12 cellular contexts compared by ENCODE assay signal in genomic region chr14:77086017-77086727, GRCh38. TPM values are rescaled to one million over a fixed set of nuclear protein-coding genes. Genes with fewer than 3 reads are reported as not detected.
DNase-seq lines count a peak whose midpoint lies in the region; ATAC-seq, FAIRE-seq and TF ChIP-seq lines count a peak whose summit lies in the region.
"Had no signal": no experiment of that assay in that cellular context is flagged by ENCODE, and none has a peak within 500 bp of the region (broad histone marks: within the 10 kb centered on the region; RNA-seq: fewer than 3 reads in every experiment).

No MANE protein-coding gene starts in this region.

- no peak overlapping the region for H2AFZ ChIP-seq in H1 (ENCODE audit: low read length)

- TF ChIP-seq RAD21 in H1 (IDR thresholded peaks at IDR 0.05 in 1 of 2, conservative IDR thresholded peaks at IDR 0.05 in 1 of 2; ENCODE audit: low read depth in 2 of 2, low read length in 2 of 2), result no peak

- H3K9ac ChIP-seq in HUES48 (ENCODE audit: low read depth, low read length) (peak overlapping the region; percentile 16; the same call in 1 of the 2 replicates), H1 (replicated peaks in 1 of 4; ENCODE audit: extremely low read depth in 1 of 4, low read depth in 3 of 4, low read length in 3 of 4) (no peak overlapping the region; a peak in 1 of 7 replicates)
- H3K9ac ChIP-seq: KMS-11 had no signal

- peaks cover 0 to 7% (median 5%) of the 10 kb centered on the region in 11 donors for H3K9me3 ChIP-seq in heart right ventricle
- H3K9me3 ChIP-seq in HUES48 (ENCODE audit: control insufficient read depth, insufficient read depth, low read length), result no peaks in the 10 kb centered on the region
- peaks cover 3% of the 10 kb centered on the region in 2 experiments; a peak in 2 of 4 replicates for H3K9me3 ChIP-seq in H1 (ENCODE audit: insufficient read depth in 2 of 2, low read depth in 1 of 2, low read length in 1 of 2)
- no peaks in the 10 kb centered on the region for H3K9me3 ChIP-seq in upper lobe of right lung

- H3K79me1 ChIP-seq in H1 (ENCODE audit: low read depth, low read length), result no peaks in the 10 kb centered on the region

- peak in 1 of 2 experiments; percentile 90; a peak in 2 of 3 replicates for TF ChIP-seq EP300 in H1 (IDR thresholded peaks at IDR 0.05; ENCODE audit: borderline replicate concordance in 1 of 2, low read depth in 2 of 2, low read length in 2 of 2)

- peaks cover 0 to 13% (median 0%) of the 10 kb centered on the region in 9 donors for H3K4me1 ChIP-seq in heart right ventricle
- H3K4me1 ChIP-seq in HUES48 (ENCODE audit: control insufficient read depth, insufficient read depth, low read length), result peaks cover 37% of the 10 kb centered on the region
- H3K4me1 ChIP-seq in H1 (replicated peaks in 1 of 4; ENCODE audit: control insufficient read depth in 3 of 4, insufficient read depth in 4 of 4, low read length in 3 of 4), result peaks cover 10 to 30% (median 19%) of the 10 kb centered on the region in 4 experiments
- H3K4me1 ChIP-seq in upper lobe of right lung, result no peaks in the 10 kb centered on the region

- no peaks in the 10 kb centered on the region for H3K36me3 ChIP-seq in heart right ventricle
- no peaks in the 10 kb centered on the region for H3K36me3 ChIP-seq in HUES48 (ENCODE audit: control insufficient read depth, insufficient read depth, low read length)
- H3K36me3 ChIP-seq in H1 (ENCODE audit: control insufficient read depth in 2 of 4, insufficient read depth in 4 of 4, low read length in 3 of 4), result no peaks in the 10 kb centered on the region
- no peaks in the 10 kb centered on the region for H3K36me3 ChIP-seq in upper lobe of right lung

- CTCF ChIA-PET in H1 (lab: Charles Lee; ENCODE audit: partially characterized antibody), result interaction anchor here (0.7 to 56.8 kb wide), 15 partner anchors 9 to 301 kb away, joined by 3 to 1490 read pairs (median 4); partner anchors contain the start of gene ZDHHC22

- intact Hi-C loops in left ventricle myocardium superior (cut with micrococcal nuclease), result no loop called here
- intact Hi-C loops in heart right ventricle (cut with DNase I), result no loop called here
- intact Hi-C loops in upper lobe of right lung (cut with DNase I), result no loop called here

- no peak overlapping the region for H3K23ac ChIP-seq in H1 (ENCODE audit: insufficient read length)

- no peaks in the 10 kb centered on the region for H3K79me2 ChIP-seq in H1 (ENCODE audit: control insufficient read depth in 1 of 2, insufficient read depth in 2 of 2, low read length in 2 of 2)

- H3K4me3 ChIP-seq in heart right ventricle (no peak overlapping the region), HUES48 (ENCODE audit: low read depth, low read length) (no peak overlapping the region), H1 (ENCODE audit: extremely low read depth in 1 of 4, insufficient read depth in 2 of 4, low read depth in 3 of 4, low read length in 4 of 4) (no peak overlapping the region), upper lobe of right lung (no peak overlapping the region)

- H2BK12ac ChIP-seq in H1 (ENCODE audit: low read depth, low read length), result peak overlapping the region; percentile 99; the same call in 1 of the 2 replicates

- no peak overlapping the region for H2BK15ac ChIP-seq in H1 (ENCODE audit: low read length)

- H4K5ac ChIP-seq in H1 (ENCODE audit: insufficient read length, low read depth, low read length), result no peak overlapping the region

- ATAC-seq in left ventricle myocardium superior (peak; percentile 48), heart right ventricle (no peak), upper lobe of right lung (peak; percentile 71)

- H3K27me3 ChIP-seq in heart right ventricle (no peaks in the 10 kb centered on the region), HUES48 (ENCODE audit: control insufficient read depth, insufficient read depth, low read length) (no peaks in the 10 kb centered on the region), H1 (replicated peaks in 1 of 4; ENCODE audit: control insufficient read depth in 3 of 4, extremely low read depth in 1 of 4, insufficient read depth in 3 of 4, low read length in 3 of 4) (no peaks in the 10 kb centered on the region), upper lobe of right lung (no peaks in the 10 kb centered on the region)

- POLR2A ChIA-PET in H1 (lab: Charles Lee; ENCODE audit: partially characterized antibody), result interaction anchor here (0.6 to 5.7 kb wide), 21 partner anchors 9 to 234 kb away, joined by 3 to 45 read pairs (median 3); partner anchors contain the start of genes CIPC and IRF2BPL

- no peak overlapping the region for H2BK120ac ChIP-seq in H1 (replicated peaks; ENCODE audit: low read depth, low read length)

- 0 out of 4 replicates have a peak overlapping the region, but pooled peaks of 1 of the 2 experiments have one; percentile 23 for H3K4me2 ChIP-seq in H1 (ENCODE audit: insufficient read depth in 1 of 2, low read depth in 2 of 2, low read length in 2 of 2)
- H3K4me2 ChIP-seq: KMS-11 had no signal

- no peak overlapping the region for H3K56ac ChIP-seq in H1 (replicated peaks; ENCODE audit: insufficient read length, low read depth, low read length)

- TF ChIP-seq POLR2A in H1 (IDR thresholded peaks at IDR 0.05; ENCODE audit: control extremely low read depth in 1 of 2, low read depth in 2 of 2, low read length in 2 of 2), result no peak; a peak in 1 of 3 replicates

- no peak for TF ChIP-seq CTCF in heart right ventricle (IDR thresholded peaks at IDR 0.05)
- no peak for TF ChIP-seq CTCF in H1 (IDR thresholded peaks at IDR 0.05; ENCODE audit: control extremely low read depth in 1 of 3, insufficient read depth in 1 of 3, low read depth in 1 of 3, low read length in 3 of 3)
- TF ChIP-seq CTCF in upper lobe of right lung (IDR thresholded peaks at IDR 0.05), result no peak

- peak; percentile 48 for FAIRE-seq in H1 (lab: Jason Lieb, UNC)
- FAIRE-seq: G401.6, islet of Langerhans had no signal

- H3K27ac ChIP-seq in heart right ventricle (no peak overlapping the region), HUES48 (ENCODE audit: low read depth, low read length) (peak overlapping the region; percentile 79), H1 (ENCODE audit: low read depth, low read length) (peak overlapping the region; percentile 54), upper lobe of right lung (peak overlapping the region; percentile 40)
- H3K27ac ChIP-seq: KMS-11 had no signal

- H2BK20ac ChIP-seq in H1 (ENCODE audit: low read length), result no peak overlapping the region

- peak overlapping the region; percentile 98 for H2AK5ac ChIP-seq in H1 (ENCODE audit: low read depth, low read length)

- H2BK5ac ChIP-seq in H1 (ENCODE audit: low read depth, low read length), result no peak overlapping the region

- H4K20me1 ChIP-seq in H1 (replicated peaks in 1 of 2; ENCODE audit: control insufficient read depth in 1 of 2, insufficient read depth in 2 of 2, low read length in 2 of 2), result no peaks in the 10 kb centered on the region

- H4K91ac ChIP-seq in H1 (replicated peaks; ENCODE audit: insufficient read length, low read length), result no peak overlapping the region

- no peak overlapping the region for H3K14ac ChIP-seq in H1 (ENCODE audit: insufficient read length)

- DNase-seq in left ventricle myocardium superior, result no peak
- DNase-seq in heart right ventricle, result no peak
- DNase-seq in H1 (ENCODE audit: low read depth in 1 of 2, low spot score in 2 of 2), result no peak
- no peak for DNase-seq in upper lobe of right lung
- DNase-seq in NK-92 (lab: John Stamatoyannopoulos, UW; ENCODE audit: unreplicated experiment), result no peak
- no peak for DNase-seq in D341Med (ENCODE audit: low spot score)
- DNase-seq in SHP77 (lab: John Stamatoyannopoulos, UW), result no peak
- DNase-seq: activated T-cell treated with anti-CD3 and anti-CD28 coated beads, Interleukin-2, amount 50 U/mL, for 48 hours had no signal

- no peaks in the 10 kb centered on the region for H3K23me2 ChIP-seq in H1 (ENCODE audit: low read depth, low read length)

- H3K4ac ChIP-seq in H1 (replicated peaks; ENCODE audit: insufficient read length, low read depth, low read length), result no peak overlapping the region

- 92 to 93% methylated on average over 3 of the region's 3 CpGs for WGBS in heart right ventricle, 2 donors
- 99% methylated on average over 3 of the region's 3 CpGs; no CpG with 5 or more reads in 1 of the 2 experiments for WGBS in H1 (ENCODE audit: extremely low coverage in 1 of 2, insufficient coverage in 1 of 2, insufficient read length in 1 of 2, insufficient replicate concordance in 2 of 2, low coverage in 1 of 2, low lambda C conversion rate in 2 of 2, missing lambda C conversion rate in 1 of 2), 2 experiments

- no peak overlapping the region for H4K8ac ChIP-seq in H1 (ENCODE audit: extremely low read depth, insufficient read depth, low read length)

- no peak overlapping the region for H3K18ac ChIP-seq in H1 (ENCODE audit: extremely low read depth, low read length)

RNA-seq across cellular contexts. Expression of gene CIPC, which starts 11.9 kb away (rescaled TPM):
- total RNA-seq in left ventricle myocardium superior (89.7 TPM), heart right ventricle (10 to 100 TPM; 51.4 to 93.8 (median 64.2) TPM), upper lobe of right lung (24.9 TPM)
- polyA plus RNA-seq in heart right ventricle (10 to 100 TPM in 1 of 2 donors, 1 to 10 TPM in 1; 9.4 to 11.6 TPM), H1 (2011; rRNA removed) (13.3 and 13.9 TPM in 2 replicates)
- total RNA-seq in H1 (2021; fragmentation: NEBNext Ultra II Directional; extraction: Animal tissue kit (Norgen Biotek cat#: 25700)), result 31.7 and 32.7 TPM in 2 replicates
- polyA plus RNA-seq in H1 (2011; cell fraction: cytosol; rRNA removed), result 19.8 TPM
- 14.3 TPM for polyA plus RNA-seq in H1 (2011; cell fraction: nucleus; rRNA removed)
- polyA plus RNA-seq in H1 (2012, experiment 1 of 2), result 12.0 to 17.1 TPM (median 16.7 TPM) in 4 replicates
- 2.0 TPM for polyA plus RNA-seq in H1 (2012, experiment 2 of 2)
- 15.9 TPM for polyA plus RNA-seq in H1 (2013, experiment 1 of 2)
- polyA plus RNA-seq in H1 (2013, experiment 2 of 2), result 15.4 TPM
- 41.1 and 42.1 TPM in 2 replicates for polyA minus RNA-seq in H1 (2011; rRNA and poly(A)+ RNA removed)
- polyA minus RNA-seq in H1 (2011; cell fraction: cytosol; rRNA and poly(A)+ RNA removed), result 17.5 TPM
- 15.8 TPM for polyA minus RNA-seq in H1 (2011; cell fraction: nucleus; rRNA and poly(A)+ RNA removed)

RNA-seq across cellular contexts. Expression of gene ZDHHC22, which starts 55.4 kb away (rescaled TPM):
- total RNA-seq in left ventricle myocardium superior, result not detected
- under 1 TPM in 1 of 10 donors, not detected in 9; 0.09 TPM for total RNA-seq in heart right ventricle
- polyA plus RNA-seq in heart right ventricle, result not detected
- 55.2 and 59.3 TPM in 2 replicates for total RNA-seq in H1 (2021; fragmentation: NEBNext Ultra II Directional; extraction: Animal tissue kit (Norgen Biotek cat#: 25700))
- 23.8 and 30.7 TPM in 2 replicates for polyA plus RNA-seq in H1 (2011; rRNA removed)
- 20.3 TPM for polyA plus RNA-seq in H1 (2011; cell fraction: cytosol; rRNA removed)
- polyA plus RNA-seq in H1 (2011; cell fraction: nucleus; rRNA removed), result 28.0 TPM
- polyA plus RNA-seq in H1 (2012, experiment 1 of 2), result 45.5 to 55.8 TPM (median 50.5 TPM) in 4 replicates
- polyA plus RNA-seq in H1 (2012, experiment 2 of 2), result 46.2 TPM
- 62.0 TPM for polyA plus RNA-seq in H1 (2013, experiment 1 of 2)
- polyA plus RNA-seq in H1 (2013, experiment 2 of 2), result 72.6 TPM
- polyA minus RNA-seq in H1 (2011; rRNA and poly(A)+ RNA removed), result 23.4 and 26.4 TPM in 2 replicates
- 10.2 TPM for polyA minus RNA-seq in H1 (2011; cell fraction: cytosol; rRNA and poly(A)+ RNA removed)
- polyA minus RNA-seq in H1 (2011; cell fraction: nucleus; rRNA and poly(A)+ RNA removed), result 11.5 TPM
- total RNA-seq in upper lobe of right lung, result not detected

RNA-seq across cellular contexts. Expression of gene IRF2BPL, which starts 57.7 kb away (rescaled TPM):
- total RNA-seq in left ventricle myocardium superior, result 42.8 TPM
- 10 to 100 TPM; 25.1 to 66.6 (median 36.4) TPM for total RNA-seq in heart right ventricle
- 10 to 100 TPM in 1 of 2 donors, 1 to 10 TPM in 1; 6.6 to 15.4 TPM for polyA plus RNA-seq in heart right ventricle
- total RNA-seq in H1 (2021; fragmentation: NEBNext Ultra II Directional; extraction: Animal tissue kit (Norgen Biotek cat#: 25700)), result 57.0 and 59.6 TPM in 2 replicates
- polyA plus RNA-seq in H1 (2011; rRNA removed), result 18.8 and 32.1 TPM in 2 replicates
- polyA plus RNA-seq in H1 (2011; cell fraction: cytosol; rRNA removed), result 22.0 TPM
- polyA plus RNA-seq in H1 (2011; cell fraction: nucleus; rRNA removed), result 27.5 TPM
- 36.5 to 43.3 TPM (median 39.3 TPM) in 4 replicates for polyA plus RNA-seq in H1 (2012, experiment 1 of 2)
- polyA plus RNA-seq in H1 (2012, experiment 2 of 2), result 26.8 TPM
- polyA plus RNA-seq in H1 (2013, experiment 1 of 2), result 21.9 TPM
- 22.6 TPM for polyA plus RNA-seq in H1 (2013, experiment 2 of 2)
- polyA minus RNA-seq in H1 (2011; rRNA and poly(A)+ RNA removed), result 7.7 and 12.6 TPM in 2 replicates
- polyA minus RNA-seq in H1 (2011; cell fraction: cytosol; rRNA and poly(A)+ RNA removed), result 47.4 TPM
- 25.9 TPM for polyA minus RNA-seq in H1 (2011; cell fraction: nucleus; rRNA and poly(A)+ RNA removed)
- 50.6 TPM for total RNA-seq in upper lobe of right lung

Comparison
In these comparisons a context has a peak if more than half of its experiments do, and no peak if none do; other contexts are left out.
1. ATAC-seq: peak in left ventricle myocardium superior (single experiment) and upper lobe of right lung (single experiment); none in heart right ventricle (0 of 8).
2. H3K27ac ChIP-seq: peak in HUES48 (single experiment), H1 (single experiment) and upper lobe of right lung (single experiment); none in heart right ventricle (0 of 10).
3. RNA of gene ZDHHC22, which starts 55.4 kb away (total RNA-seq): 55.2 to 59.3 TPM in H1; not detected in upper lobe of right lung (single experiment), not detected in left ventricle myocardium superior (single experiment) and 0.09 TPM in heart right ventricle; every median in the first group is over 10 times any median in the second.